Comparison of ENCODE assay signal across 8 cellular contexts in genomic region chr2:231545105-231545902, GRCh38. TPM values are rescaled to one million over a fixed set of nuclear protein-coding genes. Genes with fewer than 3 reads are reported as not detected.
DNase-seq lines count a peak whose midpoint lies in the region; ATAC-seq and TF ChIP-seq lines count a peak whose summit lies in the region.

No MANE protein-coding gene starts in this region.

- H3K4me3 Mint-ChIP-seq in activated naive CD8-positive, alpha-beta T cell treated with anti-CD3 and anti-CD28 coated beads, Interleukin-2, amount 10 ng/mL, durations not matched to agents 7 days and 5 days = peak overlapping the region; percentile 72

- peak; percentile 64 for DNase-seq in activated naive CD8-positive, alpha-beta T cell treated with anti-CD3 and anti-CD28 coated beads, Interleukin-2, amount 10 ng/mL, durations not matched to agents 7 days and 5 days
- DNase-seq in lung microvascular endothelial cell (ENCODE audit: low read depth in 2 of 2) (peak; percentile 46 to 95), stromal cell of bone marrow (ENCODE audit: low read depth) (peak; percentile 37), NCI-H1105 (lab: John Stamatoyannopoulos, UW) (no peak), posterior vena cava (ENCODE audit: low spot score) (no peak)

- intact Hi-C loops in posterior vena cava (cut with DNase I) = no loop called here

- POLR2A ChIA-PET in activated naive CD8-positive, alpha-beta T cell treated with anti-CD3 and anti-CD28 coated beads, Interleukin-2, amount 10 ng/mL, durations not matched to agents 7 days and 5 days (lab: Charles Lee) = interaction anchor here (0.7 to 1.9 kb wide), 8 partner anchors 10 to 163 kb away, joined by 4 to 23 read pairs (median 4); partner anchors contain the start of genes NCL and PTMA

- no peaks in the 10 kb centered on the region for H3K79me2 ChIP-seq in OCI-LY3 (ENCODE audit: low read length)

- no peaks in the 10 kb centered on the region for H4K20me1 ChIP-seq in OCI-LY3 (ENCODE audit: insufficient read depth, low read length)

- peaks cover 36% of the 10 kb centered on the region for H3K4me1 Mint-ChIP-seq in activated naive CD8-positive, alpha-beta T cell treated with anti-CD3 and anti-CD28 coated beads, Interleukin-2, amount 10 ng/mL, durations not matched to agents 7 days and 5 days

- H3K27ac ChIP-seq in OCI-LY3 (ENCODE audit: low read length) = no peak overlapping the region

- H3K4me3 ChIP-seq in OCI-LY3 (ENCODE audit: low read length) = no peak overlapping the region

- no peaks in the 10 kb centered on the region for H3K9me3 ChIP-seq in OCI-LY3 (ENCODE audit: insufficient read depth, low read length)

- H3K4me1 ChIP-seq in OCI-LY3 (ENCODE audit: low read length) = peaks cover 15% of the 10 kb centered on the region

- no peaks in the 10 kb centered on the region for H3K36me3 ChIP-seq in OCI-LY3 (replicated peaks; ENCODE audit: low read depth, low read length)

- H3K9me3 Mint-ChIP-seq in activated naive CD8-positive, alpha-beta T cell treated with anti-CD3 and anti-CD28 coated beads, Interleukin-2, amount 10 ng/mL, durations not matched to agents 7 days and 5 days = peaks cover 13% of the 10 kb centered on the region

- no peaks in the 10 kb centered on the region for H3K27me3 ChIP-seq in OCI-LY3 (ENCODE audit: low read depth, low read length)

- H3K27ac Mint-ChIP-seq in activated naive CD8-positive, alpha-beta T cell treated with anti-CD3 and anti-CD28 coated beads, Interleukin-2, amount 10 ng/mL, durations not matched to agents 7 days and 5 days = peak overlapping the region; percentile 94

- peak; percentile 50 for TF ChIP-seq POLR2A in GM18526 (IDR thresholded peaks at IDR 0.05; ENCODE audit: extremely low read depth, insufficient read length)

- peak overlapping the region; percentile 83; the same call in 1 of the 2 replicates for H2AFZ ChIP-seq in OCI-LY3 (ENCODE audit: low read depth, low read length)

- TF ChIP-seq CTCF in OCI-LY3 (IDR thresholded peaks at IDR 0.05; ENCODE audit: low read depth, low read length) = no peak

- H3K9ac ChIP-seq in OCI-LY3 (ENCODE audit: low read length) = no peak overlapping the region

- ATAC-seq in HG02852 (IDR thresholded peaks at IDR 0.05; ENCODE audit: unreplicated experiment) = peak; percentile 99
- peak; percentile 92 for ATAC-seq in activated naive CD8-positive, alpha-beta T cell treated with anti-CD3 and anti-CD28 coated beads, Interleukin-2, amount 10 ng/mL, durations not matched to agents 7 days and 5 days (ENCODE audit: low read depth)

- peaks cover 18% of the 10 kb centered on the region for H3K36me3 Mint-ChIP-seq in activated naive CD8-positive, alpha-beta T cell treated with anti-CD3 and anti-CD28 coated beads, Interleukin-2, amount 10 ng/mL, durations not matched to agents 7 days and 5 days

- H3K27me3 Mint-ChIP-seq in activated naive CD8-positive, alpha-beta T cell treated with anti-CD3 and anti-CD28 coated beads, Interleukin-2, amount 10 ng/mL, durations not matched to agents 7 days and 5 days = peaks cover 12% of the 10 kb centered on the region

- H3K4me2 ChIP-seq in OCI-LY3 (ENCODE audit: low read length) = peak overlapping the region; percentile 30

RNA-seq across cellular contexts. Expression of gene NMUR1, which starts 15.1 kb away (rescaled TPM):
- total RNA-seq in activated naive CD8-positive, alpha-beta T cell treated with anti-CD3 and anti-CD28 coated beads, Interleukin-2, amount 10 ng/mL, durations not matched to agents 7 days and 5 days = under 1 TPM; 0.89 to 0.94 TPM
- total RNA-seq in lung microvascular endothelial cell (not detected in 2 replicates), posterior vena cava (1 to 10 TPM; 5.3 to 7.4 TPM)

RNA-seq across cellular contexts. Expression of gene TEX44, which starts 47.4 kb away (rescaled TPM):
- total RNA-seq in activated naive CD8-positive, alpha-beta T cell treated with anti-CD3 and anti-CD28 coated beads, Interleukin-2, amount 10 ng/mL, durations not matched to agents 7 days and 5 days = not detected
- total RNA-seq in lung microvascular endothelial cell = not detected in 2 replicates
- not detected for total RNA-seq in posterior vena cava

Comparison
In these comparisons a context has a peak if more than half of its experiments do, and no peak if none do; other contexts are left out.
1. DNase-seq: peak in activated naive CD8-positive, alpha-beta T cell treated with anti-CD3 and anti-CD28 coated beads, Interleukin-2, amount 10 ng/mL, durations not matched to agents 7 days and 5 days (single experiment), lung microvascular endothelial cell (2 of 2) and stromal cell of bone marrow (single experiment); none in NCI-H1105 (single experiment) and posterior vena cava (single experiment).